8 cellular contexts compared by ENCODE assay signal in the genomic region with DNA sequence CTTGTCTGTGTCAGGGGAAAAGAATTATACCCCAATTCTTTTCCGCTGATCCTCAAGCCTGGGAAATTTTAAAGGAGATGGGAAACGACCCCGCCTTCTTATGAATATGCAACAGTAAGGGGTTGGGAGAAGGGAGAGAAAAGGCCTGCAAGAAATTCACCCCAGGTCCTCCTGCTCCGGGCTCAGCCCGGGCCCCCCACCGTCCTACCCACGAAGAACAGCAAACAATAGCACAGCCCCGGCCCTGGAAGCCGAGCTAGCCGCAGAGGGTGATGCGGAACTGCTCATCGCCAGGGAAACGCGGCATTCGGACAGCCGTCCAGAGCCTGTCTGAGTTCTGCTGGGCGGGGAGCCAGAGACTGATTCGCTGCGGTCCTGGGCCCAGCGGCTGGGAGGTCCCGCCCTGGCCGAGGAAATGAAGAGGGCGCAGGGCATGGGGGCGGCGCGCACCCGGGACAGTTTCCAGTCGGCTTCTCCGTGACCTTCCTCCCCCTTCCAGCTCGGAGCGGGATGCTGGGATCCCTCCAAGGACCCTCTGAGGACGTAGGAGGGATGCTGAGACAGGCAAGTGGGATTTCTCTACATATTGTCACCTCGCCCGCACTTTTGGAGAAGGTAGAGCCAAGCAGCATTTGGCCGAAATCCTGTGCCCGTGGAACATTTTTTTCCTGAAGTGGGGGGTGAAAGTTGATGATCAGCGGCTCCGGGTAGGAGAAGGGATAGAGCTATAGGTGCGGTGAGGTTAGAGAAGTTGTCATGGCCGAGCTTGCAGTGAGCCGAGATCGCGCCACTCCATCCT.
DNase-seq lines count a peak whose midpoint lies in the region; ATAC-seq and TF ChIP-seq lines count a peak whose summit lies in the region.

No MANE protein-coding gene starts in this region.

- CTCF ChIA-PET in activated B cell treated with CpG ODN at 0.5 μM for 24 hours (lab: Charles Lee): no interaction called here

- H3K27ac ChIP-seq in right lobe of liver: peak overlapping the region in 2 of 3 donors; percentile 5 to 23

- 5% methylated on average over 29 of the region's 43 CpGs for WGBS in right lobe of liver (ENCODE audit: insufficient coverage, low coverage, low lambda C conversion rate, missing lambda C conversion rate)

- TF ChIP-seq POLR2A in right lobe of liver (IDR thresholded peaks at IDR 0.05): no peak

- in situ Hi-C loops in G401 (cut with HindIII; ENCODE audit: low sequenced_read_pairs): no loop called here
- in situ Hi-C loops in KBM-7 (cut with MboI; ENCODE audit: low pct_unique_long_range_greater_than_20kb, low sequenced_read_pairs): no loop called here

- no peaks in the 10 kb centered on the region for H3K36me3 Mint-ChIP-seq in activated B cell treated with CpG ODN at 0.5 μM for 24 hours (ENCODE audit: low read depth)

- peak overlapping the region; percentile 85 for H3K4me3 Mint-ChIP-seq in activated B cell treated with CpG ODN at 0.5 μM for 24 hours

- POLR2A ChIA-PET in activated B cell treated with CpG ODN at 0.5 μM for 24 hours (lab: Charles Lee): no interaction called here

- peaks cover 14% of the 10 kb centered on the region for H3K4me1 Mint-ChIP-seq in activated B cell treated with CpG ODN at 0.5 μM for 24 hours

- TF ChIP-seq CTCF in activated B cell treated with CpG ODN at 0.5 μM for 24 hours (IDR thresholded peaks at IDR 0.05) (no peak), right lobe of liver (IDR thresholded peaks at IDR 0.05) (no peak)

- intact Hi-C loops in activated B cell treated with CpG ODN at 0.5 μM for 24 hours (cut with micrococcal nuclease) (no loop called here), right lobe of liver (cut with DNase I) (no loop called here)

- no peaks in the 10 kb centered on the region for H3K36me3 ChIP-seq in right lobe of liver

- no peaks in the 10 kb centered on the region for H3K9me3 Mint-ChIP-seq in activated B cell treated with CpG ODN at 0.5 μM for 24 hours

- peak overlapping the region; percentile 4 to 46 (median 44) for H3K4me3 ChIP-seq in right lobe of liver

- H3K9me3 ChIP-seq in right lobe of liver: no peaks in the 10 kb centered on the region

- DNase-seq in G401 (ENCODE audit: low spot score): peak; percentile 39
- DNase-seq in KBM-7: peak; percentile 29
- peak; percentile 19 for DNase-seq in activated B cell treated with CpG ODN at 0.5 μM for 24 hours
- peak; percentile 2 for DNase-seq in effector CD4-positive, alpha-beta T cell
- DNase-seq in right lobe of liver: peak; percentile 71 to 80 (median 80)
- DNase-seq in stimulated activated CD8-positive, alpha-beta memory T cell treated with anti-CD3 and anti-CD28 coated beads, Interleukin-15, amount 100 ng/mL, for 48 hours (ENCODE audit: low read depth in 2 of 2): peak; percentile 16 to 17
- no peak for DNase-seq in AML-193 (lab: John Stamatoyannopoulos, UW)

- H3K27me3 Mint-ChIP-seq in activated B cell treated with CpG ODN at 0.5 μM for 24 hours: peaks cover 41% of the 10 kb centered on the region

- no peak overlapping the region for H3K27ac Mint-ChIP-seq in activated B cell treated with CpG ODN at 0.5 μM for 24 hours

- peaks cover 0 to 11% of the 10 kb centered on the region in 2 donors for H3K27me3 ChIP-seq in right lobe of liver

- peaks cover 0 to 6% (median 0%) of the 10 kb centered on the region in 4 donors for H3K4me1 ChIP-seq in right lobe of liver

- ATAC-seq in GM21717 (IDR thresholded peaks at IDR 0.05; ENCODE audit: unreplicated experiment) (peak; percentile 45), activated B cell treated with CpG ODN at 0.5 μM for 24 hours (ENCODE audit: low read depth) (peak; percentile 42), right lobe of liver (peak; percentile 86 to 94 (median 91))

Comparison
In these comparisons a context has a peak if more than half of its experiments do, and no peak if none do; other contexts are left out.
1. DNase-seq: peak in G401 (single experiment), KBM-7 (single experiment), activated B cell treated with CpG ODN at 0.5 μM for 24 hours (single experiment), effector CD4-positive, alpha-beta T cell (single experiment), right lobe of liver (3 of 3) and stimulated activated CD8-positive, alpha-beta memory T cell treated with anti-CD3 and anti-CD28 coated beads, Interleukin-15, amount 100 ng/mL, for 48 hours (2 of 2); none in AML-193 (0 of 2).
2. Peak in every context shown above with its lines, with median percentiles within 50 percentile points of each other: ATAC-seq.